12 cellular contexts compared by ENCODE assay signal in genomic region chr3:53040361-53040820, GRCh38. TPM values are rescaled to one million over a fixed set of nuclear protein-coding genes. Genes with fewer than 3 reads are reported as not detected.
DNase-seq lines count a peak whose midpoint lies in the region; ATAC-seq, FAIRE-seq and TF ChIP-seq lines count a peak whose summit lies in the region.
"Had no signal": no experiment of that assay in that cellular context is flagged by ENCODE, and none has a peak within 500 bp of the region (broad histone marks: within the 10 kb centered on the region; RNA-seq: fewer than 3 reads in every experiment).

No MANE protein-coding gene starts in this region.

- H3K9me3 Mint-ChIP-seq in activated naive CD4-positive, alpha-beta T cell treated with anti-CD3 and anti-CD28 coated beads for 36 hours: no peaks in the 10 kb centered on the region

- H3K27ac Mint-ChIP-seq in activated naive CD4-positive, alpha-beta T cell treated with anti-CD3 and anti-CD28 coated beads for 36 hours: peak overlapping the region; percentile 42

- H3K4me1 ChIP-seq in hepatocyte (ENCODE audit: insufficient read depth): peaks cover 20% of the 10 kb centered on the region
- peaks cover 14% of the 10 kb centered on the region for H3K4me1 ChIP-seq in upper lobe of right lung
- peaks cover 0 to 25% (median 19%) of the 10 kb centered on the region in 4 donors for H3K4me1 ChIP-seq in sigmoid colon

- TF ChIP-seq CTCF in hepatocyte (IDR thresholded peaks at IDR 0.05; ENCODE audit: poor library complexity) (no peak), upper lobe of right lung (IDR thresholded peaks at IDR 0.05) (no peak), sigmoid colon (IDR thresholded peaks at IDR 0.05) (no peak)

- H3K9me3 ChIP-seq in hepatocyte (ENCODE audit: low read depth): no peaks in the 10 kb centered on the region
- H3K9me3 ChIP-seq in upper lobe of right lung: no peaks in the 10 kb centered on the region
- no peaks in the 10 kb centered on the region for H3K9me3 ChIP-seq in sigmoid colon
- H3K9me3 ChIP-seq: ascending aorta, spleen had no signal

- no peak for TF ChIP-seq EP300 in sigmoid colon (IDR thresholded peaks at IDR 0.05)

- H3K36me3 ChIP-seq in hepatocyte (replicated peaks; ENCODE audit: insufficient read depth, low read depth) (no peaks in the 10 kb centered on the region), upper lobe of right lung (no peaks in the 10 kb centered on the region), sigmoid colon (no peaks in the 10 kb centered on the region)
- H3K36me3 ChIP-seq: ascending aorta, spleen had no signal

- H3K4me2 ChIP-seq in hepatocyte: peak overlapping the region; percentile 51

- peaks cover 79% of the 10 kb centered on the region for H3K4me1 Mint-ChIP-seq in activated naive CD4-positive, alpha-beta T cell treated with anti-CD3 and anti-CD28 coated beads for 36 hours (ENCODE audit: low read depth)

- H3K4me3 ChIP-seq in hepatocyte (no peak overlapping the region), upper lobe of right lung (no peak overlapping the region), sigmoid colon (no peak overlapping the region)
- H3K4me3 ChIP-seq: ascending aorta, spleen had no signal

- peak; percentile 88 for FAIRE-seq in RCC 7860 (lab: Jason Lieb, UNC)

- peaks cover 3% of the 10 kb centered on the region for H3K36me3 Mint-ChIP-seq in activated naive CD4-positive, alpha-beta T cell treated with anti-CD3 and anti-CD28 coated beads for 36 hours (ENCODE audit: low read depth)

- H2AFZ ChIP-seq in hepatocyte: no peak overlapping the region

- intact Hi-C loops in activated naive CD4-positive, alpha-beta T cell treated with anti-CD3 and anti-CD28 coated beads for 36 hours (cut with micrococcal nuclease): loop anchor here (10.0 kb wide), 1 partner anchor 506 kb away; the partner anchor contains the start of genes NT5DC2 and UQCC5
- intact Hi-C loops in upper lobe of right lung (cut with DNase I): no loop called here
- intact Hi-C loops in sigmoid colon (cut with DNase I): no loop called here

- H3K4me3 Mint-ChIP-seq in activated naive CD4-positive, alpha-beta T cell treated with anti-CD3 and anti-CD28 coated beads for 36 hours: no peak overlapping the region

- TF ChIP-seq POLR2A in sigmoid colon (IDR thresholded peaks at IDR 0.05): no peak

- H4K20me1 ChIP-seq in hepatocyte (ENCODE audit: insufficient read depth, poor library complexity, severe bottlenecking): no peaks in the 10 kb centered on the region

- H3K9me2 ChIP-seq in hepatocyte (replicated peaks; ENCODE audit: insufficient read depth): no peaks in the 10 kb centered on the region

- H3K27me3 Mint-ChIP-seq in activated naive CD4-positive, alpha-beta T cell treated with anti-CD3 and anti-CD28 coated beads for 36 hours (ENCODE audit: low read depth): no peaks in the 10 kb centered on the region

- DNase-seq in activated naive CD4-positive, alpha-beta T cell treated with anti-CD3 and anti-CD28 coated beads for 36 hours: no peak
- no peak for DNase-seq in activated naive CD4-positive, alpha-beta T cell treated with Interleukin-2 at 50 U/mL for 16 hours
- peak; percentile 80 for DNase-seq in RCC 7860 (ENCODE audit: low spot score)
- no peak for DNase-seq in hepatocyte (ENCODE audit: low spot score)
- no peak for DNase-seq in upper lobe of right lung
- DNase-seq in sigmoid colon: no peak
- no peak for DNase-seq in dedifferentiated amniotic fluid mesenchymal stem cell (ENCODE audit: extremely low spot score)
- DNase-seq: NCI-H446 treated with DMSO at 0.1 percent for 48 hours, RPMI8226, spleen had no signal

- peaks cover 84% of the 10 kb centered on the region for H3K79me2 ChIP-seq in hepatocyte

- CTCF ChIA-PET in activated naive CD4-positive, alpha-beta T cell treated with anti-CD3 and anti-CD28 coated beads for 36 hours (lab: Charles Lee): interaction anchor here (0.5 kb wide), 1 partner anchor 89 kb away, joined by 5 read pairs; no protein-coding TSS in a partner anchor

- H3K27me3 ChIP-seq in hepatocyte (no peaks in the 10 kb centered on the region), upper lobe of right lung (no peaks in the 10 kb centered on the region), sigmoid colon (no peaks in the 10 kb centered on the region)
- H3K27me3 ChIP-seq: ascending aorta had no signal

- ATAC-seq in upper lobe of right lung (peak; percentile 14), GM18861 (IDR thresholded peaks at IDR 0.05; ENCODE audit: unreplicated experiment) (no peak)

- H3K27ac ChIP-seq in hepatocyte: no peak overlapping the region
- H3K27ac ChIP-seq in upper lobe of right lung: no peak overlapping the region
- no peak overlapping the region for H3K27ac ChIP-seq in sigmoid colon
- H3K27ac ChIP-seq: ascending aorta, spleen had no signal

RNA-seq across cellular contexts. Expression of gene SFMBT1, which starts 5.5 kb away (rescaled TPM):
- total RNA-seq in activated naive CD4-positive, alpha-beta T cell treated with anti-CD3 and anti-CD28 coated beads for 36 hours: 10 to 100 TPM; 15.1 to 15.4 TPM
- total RNA-seq in hepatocyte: 12.0 and 18.1 TPM in 2 replicates
- 5.8 and 8.5 TPM in 2 replicates for polyA plus RNA-seq in hepatocyte
- total RNA-seq in upper lobe of right lung: 17.2 TPM
- 10 to 100 TPM; 10.2 to 16.1 (median 14.9) TPM for total RNA-seq in sigmoid colon
- polyA plus RNA-seq in sigmoid colon: 1 to 10 TPM; 4.8 to 7.3 (median 6.9) TPM
